ENCODE assay signal across 1 cellular context in the genomic region with DNA sequence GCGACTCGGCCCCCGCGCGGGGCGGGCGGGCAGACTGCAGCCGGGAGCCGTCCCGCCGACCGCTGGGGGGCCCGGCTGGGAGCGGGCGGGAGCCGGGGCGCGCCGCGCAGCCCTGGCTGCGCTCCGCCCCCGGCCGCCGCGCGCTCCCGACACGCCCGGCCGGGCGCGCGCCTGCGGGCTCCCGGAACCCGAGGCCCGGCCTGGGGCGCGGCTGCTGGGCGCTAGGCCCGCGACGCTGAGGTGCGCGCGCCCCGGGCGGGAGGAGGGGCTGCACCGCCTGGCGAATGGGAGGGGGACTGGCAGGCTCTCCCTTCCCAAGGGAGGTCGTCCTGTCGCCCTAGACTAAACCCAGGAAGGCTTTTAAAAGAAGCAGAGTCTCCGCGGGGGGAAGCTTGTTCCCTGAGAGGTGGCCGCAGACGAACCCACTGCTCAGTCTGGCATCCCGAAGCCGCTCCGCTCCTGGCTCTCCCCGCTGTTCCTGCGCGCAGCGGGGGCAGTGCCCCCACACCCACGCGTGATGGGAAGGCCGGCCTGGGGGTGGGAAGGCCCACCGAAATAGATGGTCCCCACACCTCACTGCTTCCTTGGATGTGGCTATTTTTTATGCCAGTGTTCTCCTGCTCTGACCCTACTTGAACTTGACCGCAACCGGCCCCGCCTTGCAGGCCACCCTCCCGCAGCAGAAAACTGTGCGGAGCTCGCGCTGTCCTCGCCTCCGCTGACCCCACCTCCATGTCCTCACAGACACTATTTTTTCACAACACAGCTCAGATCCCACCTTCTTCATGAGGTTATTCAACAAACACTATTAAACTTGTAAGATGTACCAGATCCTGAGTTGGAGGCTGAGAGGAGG.
TF ChIP-seq lines count a peak whose summit lies in the region.

A gene with protein sequence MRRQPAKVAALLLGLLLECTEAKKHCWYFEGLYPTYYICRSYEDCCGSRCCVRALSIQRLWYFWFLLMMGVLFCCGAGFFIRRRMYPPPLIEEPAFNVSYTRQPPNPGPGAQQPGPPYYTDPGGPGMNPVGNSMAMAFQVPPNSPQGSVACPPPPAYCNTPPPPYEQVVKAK (minus strand): TSS at position 125 of the 856 bp plus-strand sequence. CDS start 178 bp downstream, outside the sequence.

TF ChIP-seq in GM12878, 131 proteins besides CTCF, POLR2A, EP300 and RAD21 (continued from another document and continues in another):
- TF ChIP-seq, protein P1, sequence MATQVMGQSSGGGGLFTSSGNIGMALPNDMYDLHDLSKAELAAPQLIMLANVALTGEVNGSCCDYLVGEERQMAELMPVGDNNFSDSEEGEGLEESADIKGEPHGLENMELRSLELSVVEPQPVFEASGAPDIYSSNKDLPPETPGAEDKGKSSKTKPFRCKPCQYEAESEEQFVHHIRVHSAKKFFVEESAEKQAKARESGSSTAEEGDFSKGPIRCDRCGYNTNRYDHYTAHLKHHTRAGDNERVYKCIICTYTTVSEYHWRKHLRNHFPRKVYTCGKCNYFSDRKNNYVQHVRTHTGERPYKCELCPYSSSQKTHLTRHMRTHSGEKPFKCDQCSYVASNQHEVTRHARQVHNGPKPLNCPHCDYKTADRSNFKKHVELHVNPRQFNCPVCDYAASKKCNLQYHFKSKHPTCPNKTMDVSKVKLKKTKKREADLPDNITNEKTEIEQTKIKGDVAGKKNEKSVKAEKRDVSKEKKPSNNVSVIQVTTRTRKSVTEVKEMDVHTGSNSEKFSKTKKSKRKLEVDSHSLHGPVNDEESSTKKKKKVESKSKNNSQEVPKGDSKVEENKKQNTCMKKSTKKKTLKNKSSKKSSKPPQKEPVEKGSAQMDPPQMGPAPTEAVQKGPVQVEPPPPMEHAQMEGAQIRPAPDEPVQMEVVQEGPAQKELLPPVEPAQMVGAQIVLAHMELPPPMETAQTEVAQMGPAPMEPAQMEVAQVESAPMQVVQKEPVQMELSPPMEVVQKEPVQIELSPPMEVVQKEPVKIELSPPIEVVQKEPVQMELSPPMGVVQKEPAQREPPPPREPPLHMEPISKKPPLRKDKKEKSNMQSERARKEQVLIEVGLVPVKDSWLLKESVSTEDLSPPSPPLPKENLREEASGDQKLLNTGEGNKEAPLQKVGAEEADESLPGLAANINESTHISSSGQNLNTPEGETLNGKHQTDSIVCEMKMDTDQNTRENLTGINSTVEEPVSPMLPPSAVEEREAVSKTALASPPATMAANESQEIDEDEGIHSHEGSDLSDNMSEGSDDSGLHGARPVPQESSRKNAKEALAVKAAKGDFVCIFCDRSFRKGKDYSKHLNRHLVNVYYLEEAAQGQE (IDR thresholded peaks at IDR 0.05; ENCODE audit: low read depth, low read length), result no peak
- peak; percentile 55 for TF ChIP-seq IKZF1 (conservative IDR thresholded peaks at IDR 0.05)
- TF ChIP-seq, protein P2, sequence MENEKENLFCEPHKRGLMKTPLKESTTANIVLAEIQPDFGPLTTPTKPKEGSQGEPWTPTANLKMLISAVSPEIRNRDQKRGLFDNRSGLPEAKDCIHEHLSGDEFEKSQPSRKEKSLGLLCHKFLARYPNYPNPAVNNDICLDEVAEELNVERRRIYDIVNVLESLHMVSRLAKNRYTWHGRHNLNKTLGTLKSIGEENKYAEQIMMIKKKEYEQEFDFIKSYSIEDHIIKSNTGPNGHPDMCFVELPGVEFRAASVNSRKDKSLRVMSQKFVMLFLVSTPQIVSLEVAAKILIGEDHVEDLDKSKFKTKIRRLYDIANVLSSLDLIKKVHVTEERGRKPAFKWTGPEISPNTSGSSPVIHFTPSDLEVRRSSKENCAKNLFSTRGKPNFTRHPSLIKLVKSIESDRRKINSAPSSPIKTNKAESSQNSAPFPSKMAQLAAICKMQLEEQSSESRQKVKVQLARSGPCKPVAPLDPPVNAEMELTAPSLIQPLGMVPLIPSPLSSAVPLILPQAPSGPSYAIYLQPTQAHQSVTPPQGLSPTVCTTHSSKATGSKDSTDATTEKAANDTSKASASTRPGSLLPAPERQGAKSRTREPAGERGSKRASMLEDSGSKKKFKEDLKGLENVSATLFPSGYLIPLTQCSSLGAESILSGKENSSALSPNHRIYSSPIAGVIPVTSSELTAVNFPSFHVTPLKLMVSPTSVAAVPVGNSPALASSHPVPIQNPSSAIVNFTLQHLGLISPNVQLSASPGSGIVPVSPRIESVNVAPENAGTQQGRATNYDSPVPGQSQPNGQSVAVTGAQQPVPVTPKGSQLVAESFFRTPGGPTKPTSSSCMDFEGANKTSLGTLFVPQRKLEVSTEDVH (IDR thresholded peaks at IDR 0.05; ENCODE audit: low read depth, partially characterized antibody), result no peak
- TF ChIP-seq POU2F2 (IDR thresholded peaks at IDR 0.05; ENCODE audit: borderline replicate concordance, low read depth, low read length), result no peak
- 0 out of 2 replicates have a peak, but pooled peaks have one; percentile 58 for TF ChIP-seq HDGF (IDR thresholded peaks at IDR 0.05)
- TF ChIP-seq NFIC (IDR thresholded peaks at IDR 0.05; ENCODE audit: low read depth, low read length), result no peak
- peak; percentile 22 for TF ChIP-seq GATAD2B (conservative IDR thresholded peaks at IDR 0.05; ENCODE audit: low read depth)
- no peak; the same call in 1 of the 2 replicates for TF ChIP-seq DPF2 (IDR thresholded peaks at IDR 0.05)
- no peak for TF ChIP-seq SUZ12 (IDR thresholded peaks at IDR 0.05; ENCODE audit: unreplicated experiment)
- TF ChIP-seq BHLHE40 (IDR thresholded peaks at IDR 0.05; ENCODE audit: borderline replicate concordance in 1 of 2, low read depth in 2 of 2, low read length in 1 of 2), result peak in 1 of 2 experiments; percentile 5; a peak in 1 of 4 replicates
- peak in 1 of 2 experiments; percentile 78; a peak in 2 of 3 replicates for TF ChIP-seq EGR1 (IDR thresholded peaks at IDR 0.05; ENCODE audit: borderline replicate concordance in 1 of 2, low read depth in 2 of 2, low read length in 2 of 2)
- TF ChIP-seq, protein P3, sequence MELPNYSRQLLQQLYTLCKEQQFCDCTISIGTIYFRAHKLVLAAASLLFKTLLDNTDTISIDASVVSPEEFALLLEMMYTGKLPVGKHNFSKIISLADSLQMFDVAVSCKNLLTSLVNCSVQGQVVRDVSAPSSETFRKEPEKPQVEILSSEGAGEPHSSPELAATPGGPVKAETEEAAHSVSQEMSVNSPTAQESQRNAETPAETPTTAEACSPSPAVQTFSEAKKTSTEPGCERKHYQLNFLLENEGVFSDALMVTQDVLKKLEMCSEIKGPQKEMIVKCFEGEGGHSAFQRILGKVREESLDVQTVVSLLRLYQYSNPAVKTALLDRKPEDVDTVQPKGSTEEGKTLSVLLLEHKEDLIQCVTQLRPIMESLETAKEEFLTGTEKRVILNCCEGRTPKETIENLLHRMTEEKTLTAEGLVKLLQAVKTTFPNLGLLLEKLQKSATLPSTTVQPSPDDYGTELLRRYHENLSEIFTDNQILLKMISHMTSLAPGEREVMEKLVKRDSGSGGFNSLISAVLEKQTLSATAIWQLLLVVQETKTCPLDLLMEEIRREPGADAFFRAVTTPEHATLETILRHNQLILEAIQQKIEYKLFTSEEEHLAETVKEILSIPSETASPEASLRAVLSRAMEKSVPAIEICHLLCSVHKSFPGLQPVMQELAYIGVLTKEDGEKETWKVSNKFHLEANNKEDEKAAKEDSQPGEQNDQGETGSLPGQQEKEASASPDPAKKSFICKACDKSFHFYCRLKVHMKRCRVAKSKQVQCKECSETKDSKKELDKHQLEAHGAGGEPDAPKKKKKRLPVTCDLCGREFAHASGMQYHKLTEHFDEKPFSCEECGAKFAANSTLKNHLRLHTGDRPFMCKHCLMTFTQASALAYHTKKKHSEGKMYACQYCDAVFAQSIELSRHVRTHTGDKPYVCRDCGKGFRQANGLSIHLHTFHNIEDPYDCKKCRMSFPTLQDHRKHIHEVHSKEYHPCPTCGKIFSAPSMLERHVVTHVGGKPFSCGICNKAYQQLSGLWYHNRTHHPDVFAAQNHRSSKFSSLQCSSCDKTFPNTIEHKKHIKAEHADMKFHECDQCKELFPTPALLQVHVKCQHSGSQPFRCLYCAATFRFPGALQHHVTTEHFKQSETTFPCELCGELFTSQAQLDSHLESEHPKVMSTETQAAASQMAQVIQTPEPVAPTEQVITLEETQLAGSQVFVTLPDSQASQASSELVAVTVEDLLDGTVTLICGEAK (IDR thresholded peaks at IDR 0.05; ENCODE audit: borderline replicate concordance), result no peak
- TF ChIP-seq CHD1 (IDR thresholded peaks at IDR 0.05; ENCODE audit: low read depth, low read length), result no peak
- peak; percentile 19 for TF ChIP-seq MEF2B (IDR thresholded peaks at IDR 0.05; ENCODE audit: partially characterized antibody, poor library complexity, severe bottlenecking)
- TF ChIP-seq, protein P4, sequence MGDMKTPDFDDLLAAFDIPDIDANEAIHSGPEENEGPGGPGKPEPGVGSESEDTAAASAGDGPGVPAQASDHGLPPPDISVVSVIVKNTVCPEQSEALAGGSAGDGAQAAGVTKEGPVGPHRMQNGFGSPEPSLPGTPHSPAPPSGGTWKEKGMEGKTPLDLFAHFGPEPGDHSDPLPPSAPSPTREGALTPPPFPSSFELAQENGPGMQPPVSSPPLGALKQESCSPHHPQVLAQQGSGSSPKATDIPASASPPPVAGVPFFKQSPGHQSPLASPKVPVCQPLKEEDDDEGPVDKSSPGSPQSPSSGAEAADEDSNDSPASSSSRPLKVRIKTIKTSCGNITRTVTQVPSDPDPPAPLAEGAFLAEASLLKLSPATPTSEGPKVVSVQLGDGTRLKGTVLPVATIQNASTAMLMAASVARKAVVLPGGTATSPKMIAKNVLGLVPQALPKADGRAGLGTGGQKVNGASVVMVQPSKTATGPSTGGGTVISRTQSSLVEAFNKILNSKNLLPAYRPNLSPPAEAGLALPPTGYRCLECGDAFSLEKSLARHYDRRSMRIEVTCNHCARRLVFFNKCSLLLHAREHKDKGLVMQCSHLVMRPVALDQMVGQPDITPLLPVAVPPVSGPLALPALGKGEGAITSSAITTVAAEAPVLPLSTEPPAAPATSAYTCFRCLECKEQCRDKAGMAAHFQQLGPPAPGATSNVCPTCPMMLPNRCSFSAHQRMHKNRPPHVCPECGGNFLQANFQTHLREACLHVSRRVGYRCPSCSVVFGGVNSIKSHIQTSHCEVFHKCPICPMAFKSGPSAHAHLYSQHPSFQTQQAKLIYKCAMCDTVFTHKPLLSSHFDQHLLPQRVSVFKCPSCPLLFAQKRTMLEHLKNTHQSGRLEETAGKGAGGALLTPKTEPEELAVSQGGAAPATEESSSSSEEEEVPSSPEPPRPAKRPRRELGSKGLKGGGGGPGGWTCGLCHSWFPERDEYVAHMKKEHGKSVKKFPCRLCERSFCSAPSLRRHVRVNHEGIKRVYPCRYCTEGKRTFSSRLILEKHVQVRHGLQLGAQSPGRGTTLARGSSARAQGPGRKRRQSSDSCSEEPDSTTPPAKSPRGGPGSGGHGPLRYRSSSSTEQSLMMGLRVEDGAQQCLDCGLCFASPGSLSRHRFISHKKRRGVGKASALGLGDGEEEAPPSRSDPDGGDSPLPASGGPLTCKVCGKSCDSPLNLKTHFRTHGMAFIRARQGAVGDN (IDR thresholded peaks at IDR 0.05), result peak; percentile 40; the same call in 1 of the 2 replicates
- TF ChIP-seq CBX3 (IDR thresholded peaks at IDR 0.05; ENCODE audit: borderline replicate concordance, low read depth), result no peak
- TF ChIP-seq, protein P5, sequence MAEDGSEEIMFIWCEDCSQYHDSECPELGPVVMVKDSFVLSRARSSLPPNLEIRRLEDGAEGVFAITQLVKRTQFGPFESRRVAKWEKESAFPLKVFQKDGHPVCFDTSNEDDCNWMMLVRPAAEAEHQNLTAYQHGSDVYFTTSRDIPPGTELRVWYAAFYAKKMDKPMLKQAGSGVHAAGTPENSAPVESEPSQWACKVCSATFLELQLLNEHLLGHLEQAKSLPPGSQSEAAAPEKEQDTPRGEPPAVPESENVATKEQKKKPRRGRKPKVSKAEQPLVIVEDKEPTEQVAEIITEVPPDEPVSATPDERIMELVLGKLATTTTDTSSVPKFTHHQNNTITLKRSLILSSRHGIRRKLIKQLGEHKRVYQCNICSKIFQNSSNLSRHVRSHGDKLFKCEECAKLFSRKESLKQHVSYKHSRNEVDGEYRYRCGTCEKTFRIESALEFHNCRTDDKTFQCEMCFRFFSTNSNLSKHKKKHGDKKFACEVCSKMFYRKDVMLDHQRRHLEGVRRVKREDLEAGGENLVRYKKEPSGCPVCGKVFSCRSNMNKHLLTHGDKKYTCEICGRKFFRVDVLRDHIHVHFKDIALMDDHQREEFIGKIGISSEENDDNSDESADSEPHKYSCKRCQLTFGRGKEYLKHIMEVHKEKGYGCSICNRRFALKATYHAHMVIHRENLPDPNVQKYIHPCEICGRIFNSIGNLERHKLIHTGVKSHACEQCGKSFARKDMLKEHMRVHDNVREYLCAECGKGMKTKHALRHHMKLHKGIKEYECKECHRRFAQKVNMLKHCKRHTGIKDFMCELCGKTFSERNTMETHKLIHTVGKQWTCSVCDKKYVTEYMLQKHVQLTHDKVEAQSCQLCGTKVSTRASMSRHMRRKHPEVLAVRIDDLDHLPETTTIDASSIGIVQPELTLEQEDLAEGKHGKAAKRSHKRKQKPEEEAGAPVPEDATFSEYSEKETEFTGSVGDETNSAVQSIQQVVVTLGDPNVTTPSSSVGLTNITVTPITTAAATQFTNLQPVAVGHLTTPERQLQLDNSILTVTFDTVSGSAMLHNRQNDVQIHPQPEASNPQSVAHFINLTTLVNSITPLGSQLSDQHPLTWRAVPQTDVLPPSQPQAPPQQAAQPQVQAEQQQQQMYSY (CRISPR knock-in tag; IDR thresholded peaks at IDR 0.05), result no peak
- TF ChIP-seq CBFB (IDR thresholded peaks at IDR 0.05; ENCODE audit: low read depth), result peak; percentile 41; the same call in 1 of the 2 replicates
- 0 out of 2 replicates have a peak, but pooled peaks have one; percentile 7 for TF ChIP-seq HCFC1 (IDR thresholded peaks at IDR 0.05; ENCODE audit: low read length)
- peak; percentile 72 for TF ChIP-seq RUNX3 (IDR thresholded peaks at IDR 0.05; ENCODE audit: low read length)
- no peak for TF ChIP-seq CREB1 (IDR thresholded peaks at IDR 0.05; ENCODE audit: low read depth)
- no peak for TF ChIP-seq YBX1 (IDR thresholded peaks at IDR 0.05)
- TF ChIP-seq FOXM1 (IDR thresholded peaks at IDR 0.05; ENCODE audit: low read depth, low read length), result no peak
- TF ChIP-seq NR2F1 (conservative IDR thresholded peaks at IDR 0.05), result peak; percentile 80
- no peak for TF ChIP-seq ATF7 (IDR thresholded peaks at IDR 0.05; ENCODE audit: low read depth)
- TF ChIP-seq, protein P6, sequence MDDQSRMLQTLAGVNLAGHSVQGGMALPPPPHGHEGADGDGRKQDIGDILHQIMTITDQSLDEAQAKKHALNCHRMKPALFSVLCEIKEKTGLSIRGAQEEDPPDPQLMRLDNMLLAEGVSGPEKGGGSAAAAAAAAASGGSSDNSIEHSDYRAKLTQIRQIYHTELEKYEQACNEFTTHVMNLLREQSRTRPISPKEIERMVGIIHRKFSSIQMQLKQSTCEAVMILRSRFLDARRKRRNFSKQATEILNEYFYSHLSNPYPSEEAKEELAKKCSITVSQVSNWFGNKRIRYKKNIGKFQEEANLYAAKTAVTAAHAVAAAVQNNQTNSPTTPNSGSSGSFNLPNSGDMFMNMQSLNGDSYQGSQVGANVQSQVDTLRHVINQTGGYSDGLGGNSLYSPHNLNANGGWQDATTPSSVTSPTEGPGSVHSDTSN (IDR thresholded peaks at IDR 0.05; ENCODE audit: insufficient replicate concordance, low read depth, low read length), result no peak
- TF ChIP-seq IKZF2 (IDR thresholded peaks at IDR 0.05), result peak; percentile 43 to 59
- TF ChIP-seq HDAC2 (IDR thresholded peaks at IDR 0.05), result no peak
- 0 out of 2 replicates have a peak, but pooled peaks have one; percentile 38 for TF ChIP-seq SIN3A (IDR thresholded peaks at IDR 0.05; ENCODE audit: low read depth, low read length)
- no peak for TF ChIP-seq SREBF2 (IDR thresholded peaks at IDR 0.05; ENCODE audit: low read length)
- TF ChIP-seq TAF1 (IDR thresholded peaks at IDR 0.05; ENCODE audit: borderline replicate concordance, low read depth, low read length), result no peak
- no peak for TF ChIP-seq MYC (IDR thresholded peaks at IDR 0.05; ENCODE audit: insufficient read depth, insufficient read length, insufficient replicate concordance, low read length, severe bottlenecking)
